In the genomic region with DNA sequence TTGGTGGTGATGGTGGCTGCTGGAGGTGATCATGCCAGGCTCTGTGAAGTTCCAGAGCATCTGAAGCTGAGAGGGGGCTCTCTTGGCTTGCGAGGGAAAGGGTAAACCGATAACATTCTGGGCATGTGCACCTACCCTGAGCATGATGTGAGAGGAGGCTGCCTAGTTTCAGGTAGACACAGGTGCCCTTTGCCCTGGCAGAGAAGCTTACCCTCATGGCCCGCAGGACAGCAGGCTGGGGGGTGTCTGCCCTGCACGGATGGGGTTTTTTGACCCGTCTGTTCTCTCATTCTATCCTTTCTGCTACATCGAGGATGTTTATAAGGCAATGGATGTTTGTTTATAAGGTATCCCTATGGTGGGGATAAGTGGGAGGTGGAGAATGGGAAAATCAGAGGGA, we compare ENCODE assay signal across 15 cellular contexts.
DNase-seq lines count a peak whose midpoint lies in the region; ATAC-seq and TF ChIP-seq lines count a peak whose summit lies in the region.
"Had no signal": no experiment of that assay in that cellular context is flagged by ENCODE, and none has a peak within 500 bp of the region (broad histone marks: within the 10 kb centered on the region; RNA-seq: fewer than 3 reads in every experiment).

No MANE protein-coding gene starts in this region.

- no peak overlapping the region for H3K14ac ChIP-seq in neuronal stem cell (ENCODE audit: low read length)

- no peaks in the 10 kb centered on the region for H3K27me3 Mint-ChIP-seq in Caco-2 (ENCODE audit: insufficient read depth, unreplicated experiment)

- H2BK120ac ChIP-seq in neuronal stem cell (ENCODE audit: low read depth, low read length), result no peak overlapping the region

- no peak overlapping the region for H2BK15ac ChIP-seq in neuronal stem cell (ENCODE audit: low read length)

- no peak overlapping the region for H4K91ac ChIP-seq in neuronal stem cell (ENCODE audit: low read depth, low read length, poor library complexity)

- H3K9me3 ChIP-seq in Caco-2, result 0 out of 2 replicates have a peak, but pooled peaks cover 3% of the 10 kb centered on the region
- H3K9me3 ChIP-seq in ascending aorta, result no peaks in the 10 kb centered on the region
- H3K9me3 ChIP-seq in neuronal stem cell (replicated peaks in 1 of 2; ENCODE audit: control insufficient read depth in 2 of 2, insufficient read depth in 1 of 2, low read depth in 1 of 2, low read length in 2 of 2), result no peaks in the 10 kb centered on the region
- H3K9me3 ChIP-seq in uterus, result no peaks in the 10 kb centered on the region
- H3K9me3 ChIP-seq in tibial nerve, result no peaks in the 10 kb centered on the region
- H3K9me3 ChIP-seq: BE2C, HAP-1 had no signal

- no peaks in the 10 kb centered on the region for H3K36me3 Mint-ChIP-seq in Caco-2 (ENCODE audit: insufficient read depth, unreplicated experiment)
- H3K36me3 Mint-ChIP-seq: CD4-positive, alpha-beta memory T cell had no signal

- peaks cover 22% of the 10 kb centered on the region for H3K4me1 Mint-ChIP-seq in Caco-2 (ENCODE audit: low read depth, unreplicated experiment)

- H3K27ac ChIP-seq in ascending aorta, result peak overlapping the region; percentile 54 to 63
- H3K27ac ChIP-seq in neuronal stem cell (replicated peaks; ENCODE audit: low read length), result no peak overlapping the region
- H3K27ac ChIP-seq in uterus, result peak overlapping the region; percentile 53 to 77
- H3K27ac ChIP-seq in tibial nerve, result no peak overlapping the region
- H3K27ac ChIP-seq: C4-2B, HL-60 had no signal

- TF ChIP-seq POLR2A in uterus (IDR thresholded peaks at IDR 0.05) (no peak), tibial nerve (IDR thresholded peaks at IDR 0.05) (no peak)

- H3K4ac ChIP-seq in neuronal stem cell (ENCODE audit: low read length), result no peak overlapping the region

- TF ChIP-seq EP300 in tibial nerve (IDR thresholded peaks at IDR 0.05), result no peak

- no peak overlapping the region for H2AFZ ChIP-seq in neuronal stem cell (ENCODE audit: low read length)

- intact Hi-C loops in Caco-2 (cut with micrococcal nuclease; ENCODE audit: unreplicated experiment) (loop anchor here (2.0 kb wide), 1 partner anchor 68 kb away; no protein-coding TSS in a partner anchor), ascending aorta (cut with DNase I) (loop anchor here (5.0 kb wide), 3 partner anchors 43 to 147 kb away; a partner anchor contains a TSS), uterus (cut with DNase I; ENCODE audit: low total_unique reads) (no loop called here), left cardiac atrium (cut with DNase I) (no loop called here)

- H3K18ac ChIP-seq in neuronal stem cell (ENCODE audit: low read length), result peak overlapping the region; percentile 35

- no peak overlapping the region for H3K4me3 Mint-ChIP-seq in Caco-2 (ENCODE audit: unreplicated experiment)
- H3K4me3 Mint-ChIP-seq: CD4-positive, alpha-beta memory T cell had no signal

- H3K36me3 ChIP-seq in Caco-2 (ENCODE audit: control insufficient read depth, insufficient read depth, low read length) (no peaks in the 10 kb centered on the region), ascending aorta (no peaks in the 10 kb centered on the region), neuronal stem cell (replicated peaks in 1 of 2; ENCODE audit: control insufficient read depth in 2 of 2, insufficient read depth in 2 of 2, low read length in 2 of 2) (no peaks in the 10 kb centered on the region), uterus (no peaks in the 10 kb centered on the region), tibial nerve (no peaks in the 10 kb centered on the region)
- H3K36me3 ChIP-seq: BE2C, HAP-1 had no signal

- peaks cover 9% of the 10 kb centered on the region for H3K9me3 Mint-ChIP-seq in Caco-2 (ENCODE audit: unreplicated experiment)

- H3K4me3 ChIP-seq in Caco-2 (ENCODE audit: low read depth, low read length), result no peak overlapping the region
- no peak overlapping the region for H3K4me3 ChIP-seq in ascending aorta
- H3K4me3 ChIP-seq in neuronal stem cell (ENCODE audit: low read length in 2 of 2), result no peak overlapping the region
- no peak overlapping the region for H3K4me3 ChIP-seq in uterus
- H3K4me3 ChIP-seq in tibial nerve, result no peak overlapping the region
- H3K4me3 ChIP-seq: HAP-1 had no signal

- CTCF ChIA-PET in Caco-2 (lab: Charles Lee), result interaction anchor here (0.7 kb wide), 1 partner anchor 148 kb away, joined by 3 read pairs; no protein-coding TSS in a partner anchor

- no peak overlapping the region for H3K4me2 ChIP-seq in neuronal stem cell (ENCODE audit: insufficient read depth, low read length, poor library complexity, severe bottlenecking)

- H2AK5ac ChIP-seq in neuronal stem cell (ENCODE audit: low read depth, low read length), result no peak overlapping the region

- WGBS in neuronal stem cell (ENCODE audit: extremely low coverage in 2 of 2, insufficient read length in 2 of 2, insufficient replicate concordance in 1 of 2), 2 donors, result no CpG with 5 or more reads among the region's 6 CpGs
- 73 to 75% methylated on average over 6 of the region's 6 CpGs for WGBS in tibial nerve, 2 donors

- BruUV-seq in Caco-2 (replicated peaks; lab: Mats Ljungman, UMichigan), result no TSS peak

- no peak overlapping the region for H2BK5ac ChIP-seq in neuronal stem cell (ENCODE audit: low read length)

- H3K23ac ChIP-seq in neuronal stem cell (ENCODE audit: low read depth, low read length, poor library complexity), result no peak overlapping the region

- no peaks in the 10 kb centered on the region for H3K79me1 ChIP-seq in neuronal stem cell (ENCODE audit: low read depth, low read length)

- H3K27me3 ChIP-seq in Caco-2 (replicated peaks; ENCODE audit: control insufficient read depth, insufficient read depth, low read length) (no peaks in the 10 kb centered on the region), ascending aorta (no peaks in the 10 kb centered on the region), neuronal stem cell (ENCODE audit: control insufficient read depth in 3 of 3, insufficient read depth in 3 of 3, low read depth in 1 of 3, low read length in 3 of 3) (peaks cover 0 to 3% (median 0%) of the 10 kb centered on the region in 3 experiments), uterus (no peaks in the 10 kb centered on the region), tibial nerve (no peaks in the 10 kb centered on the region)
- H3K27me3 ChIP-seq: BE2C had no signal

- no peak overlapping the region for H2BK12ac ChIP-seq in neuronal stem cell (ENCODE audit: low read length)

- H3K27ac Mint-ChIP-seq in Caco-2 (ENCODE audit: unreplicated experiment), result peak overlapping the region; percentile 51
- H3K27ac Mint-ChIP-seq: CD4-positive, alpha-beta memory T cell had no signal

- POLR2A ChIA-PET in Caco-2 (lab: Charles Lee), result no interaction called here

- TF ChIP-seq CTCF in Caco-2 (IDR thresholded peaks at IDR 0.05; ENCODE audit: insufficient read depth in 1 of 2, low read depth in 1 of 2, low read length in 1 of 2, severe bottlenecking in 1 of 2, unreplicated experiment in 1 of 2) (no peak), ascending aorta (IDR thresholded peaks at IDR 0.05) (no peak), uterus (IDR thresholded peaks at IDR 0.05) (no peak), tibial nerve (IDR thresholded peaks at IDR 0.05) (no peak)

- H4K8ac ChIP-seq in neuronal stem cell (ENCODE audit: low read depth, low read length), result no peak overlapping the region

- DNase-seq in Caco-2 (no peak), ascending aorta (ENCODE audit: low spot score in 2 of 2) (no peak), neuronal stem cell (ENCODE audit: low spot score) (no peak), uterus (no peak), tibial nerve (ENCODE audit: low spot score in 2 of 2) (no peak), left cardiac atrium (no peak)
- DNase-seq in stimulated activated CD4-positive, alpha-beta T cell treated with anti-CD3 and anti-CD28 coated beads, Interleukin-4, amount 100 ng/mL, for 24 hours, result no peak
- DNase-seq in activated CD8-positive, alpha-beta memory T cell treated with anti-CD3 and anti-CD28 coated beads, Interleukin-2, amount 50 U/mL, for 4 hours, result no peak
- DNase-seq: BE2C; CD4-positive, alpha-beta memory T cell; DMS153; DMS79 treated with DMSO at 0.1 percent for 48 hours had no signal

- no peak overlapping the region for H3K9ac ChIP-seq in neuronal stem cell (ENCODE audit: low read depth, low read length, poor library complexity)

- H3K4me1 ChIP-seq in Caco-2 (peaks cover 22% of the 10 kb centered on the region), ascending aorta (peaks cover 2 to 29% of the 10 kb centered on the region in 2 donors), neuronal stem cell (ENCODE audit: control insufficient read depth in 2 of 2, insufficient read depth in 1 of 2, low read depth in 1 of 2, low read length in 2 of 2) (no peaks in the 10 kb centered on the region), uterus (no peaks in the 10 kb centered on the region), tibial nerve (no peaks in the 10 kb centered on the region)
- H3K4me1 ChIP-seq: HAP-1 had no signal

- ATAC-seq in left cardiac atrium, result no peak

Comparison
In these comparisons a context has a peak if more than half of its experiments do, and no peak if none do; other contexts are left out.
1. H3K27ac ChIP-seq: peak in ascending aorta (2 of 2) and uterus (2 of 2); none in neuronal stem cell (single experiment) and tibial nerve (0 of 4).
2. intact Hi-C loops: an anchor here in Caco-2 (2.0 kb wide) and ascending aorta (5.0 kb wide); none called in uterus and left cardiac atrium.